In the genomic region with DNA sequence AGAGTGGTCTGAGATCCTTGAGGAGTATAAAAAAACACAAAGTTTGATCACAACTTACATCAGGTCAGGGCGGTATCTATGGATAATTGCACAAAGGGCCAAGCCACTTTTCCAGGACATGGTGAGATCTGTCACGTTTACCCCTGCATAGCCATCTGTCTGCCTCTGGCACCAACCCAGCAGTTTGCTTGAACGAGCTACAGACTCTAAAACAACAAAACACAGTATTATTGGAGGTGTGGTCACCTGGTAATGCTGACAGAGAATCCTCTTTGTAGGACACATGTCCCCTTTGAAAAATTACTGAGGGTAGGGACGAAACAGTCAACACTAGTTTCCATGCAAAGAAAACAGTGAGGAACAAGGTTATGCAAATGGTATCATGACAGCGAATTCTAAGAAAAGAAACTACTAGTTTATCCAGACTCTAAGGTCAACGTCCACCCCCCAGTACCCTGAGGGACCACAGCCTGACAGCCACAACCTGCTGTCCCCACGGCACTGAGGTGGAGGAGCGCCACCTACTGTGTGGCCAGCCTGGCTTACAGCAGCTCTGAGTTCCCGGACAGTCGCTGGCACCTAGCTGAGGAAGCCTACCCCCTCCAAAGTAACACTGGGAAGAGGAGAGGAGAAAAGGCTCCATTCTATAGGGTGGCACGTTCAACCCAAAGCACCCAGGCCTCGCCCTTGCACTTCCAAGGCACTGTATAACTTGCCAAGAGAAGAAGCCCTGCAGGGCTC, we compare ENCODE assay signal across 9 cellular contexts.
DNase-seq lines count a peak whose midpoint lies in the region; ATAC-seq and TF ChIP-seq lines count a peak whose summit lies in the region.
"Had no signal": no experiment of that assay in that cellular context is flagged by ENCODE, and none has a peak within 500 bp of the region (broad histone marks: within the 10 kb centered on the region; RNA-seq: fewer than 3 reads in every experiment).

No MANE protein-coding gene starts in this region.

- H3K27me3 ChIP-seq in WERI-Rb-1 (ENCODE audit: insufficient read depth, low read depth, severe bottlenecking): no peaks in the 10 kb centered on the region
- H3K27me3 ChIP-seq in right atrium auricular region: no peaks in the 10 kb centered on the region
- no peaks in the 10 kb centered on the region for H3K27me3 ChIP-seq in spleen (replicated peaks in 1 of 7)

- H3K4me3 ChIP-seq in WERI-Rb-1 (ENCODE audit: low read depth, low read length) (no peak overlapping the region), right atrium auricular region (no peak overlapping the region), spleen (no peak overlapping the region)

- no peak for TF ChIP-seq POLR2A in spleen (IDR thresholded peaks at IDR 0.05)

- WGBS in spleen, 5 donors: 78 to 86% (median 79%) methylated on average over 11 to 12 of the region's 12 CpGs

- H3K27ac ChIP-seq in WERI-Rb-1 (no peak overlapping the region), right atrium auricular region (peak overlapping the region; percentile 80 to 88), substantia nigra (ENCODE audit: low read depth, low read length, poor library complexity, severe bottlenecking) (peak overlapping the region; percentile 31), spleen (no peak overlapping the region)

- peak; percentile 94 for TF ChIP-seq CTCF in WERI-Rb-1 (IDR thresholded peaks at IDR 0.05; ENCODE audit: low read depth, low read length)
- peak; percentile 29 to 75 for TF ChIP-seq CTCF in right atrium auricular region (IDR thresholded peaks at IDR 0.05)
- peak in 3 of 11 experiments; percentile 13 to 41 (median 17) for TF ChIP-seq CTCF in spleen (IDR thresholded peaks at IDR 0.05 in 8 of 11, conservative IDR thresholded peaks at IDR 0.05 in 3 of 11)

- intact Hi-C loops in spleen (cut with DNase I; ENCODE audit: low total_unique reads): no loop called here

- peak; percentile 12 for DNase-seq in NCI-H1105 treated with DMSO at 0.1 percent for 48 hours (lab: John Stamatoyannopoulos, UW)
- no peak for DNase-seq in NCI-H1105 (lab: John Stamatoyannopoulos, UW)
- peak; percentile 61 for DNase-seq in WERI-Rb-1
- DNase-seq in right atrium auricular region (ENCODE audit: low spot score): no peak
- DNase-seq in substantia nigra (lab: John Stamatoyannopoulos, UW): peak in 39 of 49 donors; percentile 15 to 78 (median 47)
- no peak for DNase-seq in GM19238 (ENCODE audit: insufficient read length, low spot score)
- no peak for DNase-seq in spleen
- DNase-seq: T-helper 1 cell had no signal

- H3K9me3 ChIP-seq in WERI-Rb-1 (ENCODE audit: severe bottlenecking): no peaks in the 10 kb centered on the region
- no peaks in the 10 kb centered on the region for H3K9me3 ChIP-seq in right atrium auricular region
- H3K9me3 ChIP-seq in spleen: no peaks in the 10 kb centered on the region

- H3K4me1 ChIP-seq in right atrium auricular region: peaks cover 0 to 22% of the 10 kb centered on the region in 2 donors
- no peaks in the 10 kb centered on the region for H3K4me1 ChIP-seq in spleen

- no peak for ATAC-seq in GM18909 (IDR thresholded peaks at IDR 0.05; ENCODE audit: poor library complexity, unreplicated experiment)

- peaks cover 36% of the 10 kb centered on the region for H3K36me3 ChIP-seq in WERI-Rb-1
- peaks cover 63% of the 10 kb centered on the region for H3K36me3 ChIP-seq in right atrium auricular region
- H3K36me3 ChIP-seq in spleen: peaks cover 2 to 100% (median 75%) of the 10 kb centered on the region in 6 donors

Comparison
In these comparisons a context has a peak if more than half of its experiments do, and no peak if none do; other contexts are left out.
1. DNase-seq: peak in NCI-H1105 treated with DMSO at 0.1 percent for 48 hours (single experiment), WERI-Rb-1 (single experiment) and substantia nigra (39 of 49); none in NCI-H1105 (single experiment), right atrium auricular region (single experiment), GM19238 (single experiment) and spleen (single experiment).
2. H3K27ac ChIP-seq: peak in right atrium auricular region (2 of 2) and substantia nigra (single experiment); none in WERI-Rb-1 (single experiment) and spleen (0 of 8).